ENCODE assay signal across 22 cellular contexts in the genomic region with DNA sequence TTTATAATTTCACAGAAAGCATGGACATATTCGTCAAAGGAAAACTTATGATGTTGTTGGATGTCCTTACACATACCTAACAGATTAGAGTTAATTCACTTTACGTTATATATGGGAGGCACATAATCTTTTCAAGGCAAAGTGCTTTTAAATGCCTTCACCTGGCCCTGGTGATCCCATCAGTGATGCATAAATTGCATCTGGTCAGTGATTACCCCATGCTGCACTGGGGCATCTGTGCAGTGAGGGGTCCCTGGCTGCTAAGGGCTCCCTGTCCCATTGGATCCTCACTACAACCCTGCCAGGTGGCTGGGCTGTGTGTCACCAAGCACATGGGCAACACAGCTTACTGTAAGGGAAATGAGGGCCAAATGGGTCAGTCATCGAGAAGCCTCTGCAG.
"Had no signal": no experiment of that assay in that cellular context is flagged by ENCODE, and none has a peak within 500 bp of the region (broad histone marks: within the 10 kb centered on the region; RNA-seq: fewer than 3 reads in every experiment).

No MANE protein-coding gene starts in this region.

- H3K4me3 ChIP-seq: breast epithelium, coronary artery, gastroesophageal sphincter, thoracic aorta, upper lobe of right lung had no signal

- H3K27ac ChIP-seq: breast epithelium, coronary artery, gastroesophageal sphincter, thoracic aorta, upper lobe of right lung, VCaP had no signal

- H3K27me3 ChIP-seq: breast epithelium, gastroesophageal sphincter had no signal

- DNase-seq: activated CD4-positive, alpha-beta T cell treated with anti-CD3 and anti-CD28 coated beads, Interleukin-2, amount 50 U/mL, for 1 hour; activated naive CD4-positive, alpha-beta T cell; activated T-cell treated with anti-CD3 and anti-CD28 coated beads, Interleukin-2, amount 50 U/mL, for 4 hours; endodermal cell; head of caudate nucleus; hypothalamus; left cardiac atrium; midbrain; retina; stimulated activated CD4-positive, alpha-beta T cell treated with anti-CD3 and anti-CD28 coated beads, Interleukin-2, amount 100 ng/mL, for 48 hours; stimulated activated naive CD4-positive, alpha-beta T cell; T-cell; upper lobe of right lung had no signal

- H3K4me1 ChIP-seq: breast epithelium, upper lobe of right lung had no signal

- H3K36me3 ChIP-seq: breast epithelium, gastroesophageal sphincter, thoracic aorta, upper lobe of right lung had no signal

- FAIRE-seq: astrocyte had no signal

- H3K9me3 ChIP-seq: breast epithelium, gastroesophageal sphincter, thoracic aorta, upper lobe of right lung had no signal

- ATAC-seq: activated CD4-positive, CD25-positive, alpha-beta regulatory T cell treated with anti-CD3 and anti-CD28 coated beads, Interleukin-2, amount 50 U/mL, for 24 hours; activated CD8-positive, alpha-beta T cell treated with anti-CD3 and anti-CD28 coated beads, Interleukin-2, amount 10 ng/mL, durations not matched to agents 7 days and 5 days; activated T-cell treated with anti-CD3 and anti-CD28 coated beads, Interleukin-2, amount 50 U/mL, for 4 hours; gastroesophageal sphincter; natural killer cell treated with Interleukin-12 subunit alpha and Interleukin-12 subunit beta and Interleukin-15 and Interleukin-18, amount 100 ng/mL, for 72 hours; T-cell; upper lobe of right lung had no signal
